2 cellular contexts compared by ENCODE assay signal in the genomic region with DNA sequence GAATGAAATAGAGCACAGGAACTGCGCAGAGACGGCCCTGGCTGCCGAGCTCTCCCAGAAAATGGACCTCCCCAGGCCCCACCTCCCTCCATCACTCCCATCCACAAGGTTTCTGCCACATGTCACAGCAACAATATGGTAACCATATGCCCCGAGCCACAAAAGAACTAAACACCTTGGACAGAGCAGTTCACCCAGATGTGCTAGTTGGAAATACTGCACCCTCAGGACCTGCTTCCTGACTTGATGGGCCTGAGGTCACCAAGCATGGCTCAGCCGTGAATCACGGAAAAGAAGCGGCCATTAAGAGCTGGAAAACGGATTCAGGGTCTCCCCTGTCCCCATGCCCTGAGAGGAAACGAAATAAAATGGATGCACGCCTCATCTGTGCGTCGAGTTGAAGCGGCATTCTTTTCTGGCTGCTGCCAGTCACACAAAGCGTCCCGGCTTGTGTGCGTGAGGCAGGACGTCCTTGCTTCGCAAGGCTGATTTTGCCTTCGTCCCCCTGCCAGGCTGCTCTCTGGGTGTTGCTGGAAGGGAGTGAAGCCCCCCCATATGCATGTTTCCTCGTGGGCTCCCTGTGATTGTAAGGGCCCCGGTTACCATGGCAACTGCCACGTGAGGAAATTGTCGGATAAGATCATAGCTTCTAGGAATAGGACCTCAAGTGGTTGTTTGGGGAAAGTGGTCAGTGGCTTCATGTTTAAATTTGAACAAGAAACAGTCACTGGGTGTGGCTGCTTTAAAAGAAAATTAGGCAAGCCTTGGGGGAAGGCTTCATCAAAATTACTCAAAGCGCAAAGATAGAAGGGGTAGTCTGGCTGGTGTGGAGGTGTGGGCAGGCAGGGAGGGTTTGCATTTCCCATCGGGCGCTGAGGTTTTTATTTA.
A peak's percentile ranks its signal among the peaks of the same experiment; 100 is the strongest.
TF ChIP-seq lines count a peak whose summit lies in the region.

No MANE protein-coding gene starts in this region.

TF ChIP-seq in Ishikawa, 13 proteins besides CTCF, POLR2A, EP300 and RAD21:
- TF ChIP-seq, protein P1, sequence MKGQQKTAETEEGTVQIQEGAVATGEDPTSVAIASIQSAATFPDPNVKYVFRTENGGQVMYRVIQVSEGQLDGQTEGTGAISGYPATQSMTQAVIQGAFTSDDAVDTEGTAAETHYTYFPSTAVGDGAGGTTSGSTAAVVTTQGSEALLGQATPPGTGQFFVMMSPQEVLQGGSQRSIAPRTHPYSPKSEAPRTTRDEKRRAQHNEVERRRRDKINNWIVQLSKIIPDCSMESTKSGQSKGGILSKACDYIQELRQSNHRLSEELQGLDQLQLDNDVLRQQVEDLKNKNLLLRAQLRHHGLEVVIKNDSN (IDR thresholded peaks at IDR 0.05) = 0 out of 2 replicates have a peak, but pooled peaks have one; percentile 5
- TF ChIP-seq TEAD4 (IDR thresholded peaks at IDR 0.05) = no peak

TF ChIP-seq in GM12878, 131 proteins besides CTCF, POLR2A, EP300 and RAD21:
- no peak for TF ChIP-seq YY1 (IDR thresholded peaks at IDR 0.05; ENCODE audit: low read depth, low read length)
- TF ChIP-seq, protein P1 (IDR thresholded peaks at IDR 0.05; ENCODE audit: borderline replicate concordance, extremely low read length, insufficient read depth, low read depth, low read length) = peak; percentile 11
